14 cellular contexts compared by ENCODE assay signal in genomic region chr1:155177192-155177917, GRCh38. TPM values are rescaled to one million over a fixed set of nuclear protein-coding genes. Genes with fewer than 3 reads are reported as not detected.
A peak's percentile ranks its signal among the peaks of the same experiment; 100 is the strongest.
DNase-seq lines count a peak whose midpoint lies in the region; ATAC-seq and TF ChIP-seq lines count a peak whose summit lies in the region.
"Had no signal": no experiment of that assay in that cellular context is flagged by ENCODE, and none has a peak within 500 bp of the region (broad histone marks: within the 10 kb centered on the region; RNA-seq: fewer than 3 reads in every experiment).

No MANE protein-coding gene starts in this region.

- peaks cover 39% of the 10 kb centered on the region for H3K4me1 Mint-ChIP-seq in activated CD4-positive, alpha-beta T cell treated with anti-CD3 and anti-CD28 coated beads for 36 hours

- peaks cover 26% of the 10 kb centered on the region for H3K36me3 Mint-ChIP-seq in activated CD4-positive, alpha-beta T cell treated with anti-CD3 and anti-CD28 coated beads for 36 hours (ENCODE audit: low read depth)
- H3K36me3 Mint-ChIP-seq: natural killer cell had no signal

- POLR2A ChIA-PET in activated CD4-positive, alpha-beta T cell treated with anti-CD3 and anti-CD28 coated beads for 36 hours (lab: Charles Lee): interaction anchor here (1.2 kb wide), 1 partner anchor 17 kb away, joined by 3 read pairs; no protein-coding TSS in a partner anchor

- H3K4me3 Mint-ChIP-seq in activated CD4-positive, alpha-beta T cell treated with anti-CD3 and anti-CD28 coated beads for 36 hours: no peak overlapping the region
- H3K4me3 Mint-ChIP-seq: activated CD8-positive, alpha-beta T cell treated with anti-CD3 and anti-CD28 coated beads for 36 hours; activated naive CD8-positive, alpha-beta T cell treated with anti-CD3 and anti-CD28 coated beads, Interleukin-2, amount 50 U/mL, for 24 hours; HFFc6 had no signal

- no peak overlapping the region for H3K4me3 ChIP-seq in Peyer's patch
- H3K4me3 ChIP-seq in esophagus squamous epithelium: no peak overlapping the region
- H3K4me3 ChIP-seq: skin epidermis, thyroid gland had no signal

- H3K4me1 ChIP-seq in Peyer's patch (peaks cover 0 to 21% (median 11%) of the 10 kb centered on the region in 4 donors), esophagus squamous epithelium (peaks cover 23 to 52% (median 25%) of the 10 kb centered on the region in 3 donors)

- TF ChIP-seq CTCF in Peyer's patch (IDR thresholded peaks at IDR 0.05) (no peak), esophagus squamous epithelium (IDR thresholded peaks at IDR 0.05) (no peak)

- ATAC-seq in activated CD4-positive, alpha-beta T cell treated with anti-CD3 and anti-CD28 coated beads for 36 hours: no peak
- ATAC-seq in GM21381 (IDR thresholded peaks at IDR 0.05; ENCODE audit: unreplicated experiment) (no peak), GM18519 (IDR thresholded peaks at IDR 0.05; ENCODE audit: low FRiP score, unreplicated experiment) (no peak)

- H3K27ac Mint-ChIP-seq in activated CD4-positive, alpha-beta T cell treated with anti-CD3 and anti-CD28 coated beads for 36 hours: no peak overlapping the region
- H3K27ac Mint-ChIP-seq: activated CD8-positive, alpha-beta T cell treated with anti-CD3 and anti-CD28 coated beads for 36 hours; activated naive CD8-positive, alpha-beta T cell treated with anti-CD3 and anti-CD28 coated beads, Interleukin-2, amount 50 U/mL, for 24 hours; HFFc6 had no signal

- no peaks in the 10 kb centered on the region for H3K27me3 Mint-ChIP-seq in activated CD4-positive, alpha-beta T cell treated with anti-CD3 and anti-CD28 coated beads for 36 hours
- H3K27me3 Mint-ChIP-seq: activated CD8-positive, alpha-beta T cell treated with anti-CD3 and anti-CD28 coated beads for 36 hours had no signal

- H3K36me3 ChIP-seq in Peyer's patch (no peaks in the 10 kb centered on the region), esophagus squamous epithelium (no peaks in the 10 kb centered on the region)
- H3K36me3 ChIP-seq: thyroid gland had no signal

- intact Hi-C loops in activated CD4-positive, alpha-beta T cell treated with anti-CD3 and anti-CD28 coated beads for 36 hours (cut with DNase I, micrococcal nuclease): loop anchor here in 1 of 2 experiments (2.0 kb wide), 1 partner anchor 15 kb away; no protein-coding TSS in a partner anchor
- intact Hi-C loops in esophagus squamous epithelium (cut with DNase I): no loop called here

- H3K27me3 ChIP-seq in Peyer's patch: peaks cover 0 to 4% of the 10 kb centered on the region in 2 donors
- peaks cover 0 to 27% (median 0%) of the 10 kb centered on the region in 4 donors for H3K27me3 ChIP-seq in esophagus squamous epithelium

- H3K27ac ChIP-seq in Peyer's patch: no peak overlapping the region
- peak overlapping the region; percentile 47 to 73 (median 70) for H3K27ac ChIP-seq in esophagus squamous epithelium
- H3K27ac ChIP-seq: thyroid gland had no signal

- CTCF ChIA-PET in activated CD4-positive, alpha-beta T cell treated with anti-CD3 and anti-CD28 coated beads for 36 hours (lab: Charles Lee): interaction anchor here (0.7 to 6.6 kb wide), 7 partner anchors 10 to 210 kb away, joined by 3 to 72 read pairs (median 8); partner anchors contain the start of gene RUSC1

- 58 to 60% methylated on average over 6 to 8 of the region's 11 CpGs for WGBS in esophagus squamous epithelium, 2 donors

- peak; percentile 2 for DNase-seq in activated CD4-positive, alpha-beta T cell treated with anti-CD3 and anti-CD28 coated beads for 36 hours
- DNase-seq in activated CD4-positive, alpha-beta T cell treated with anti-CD3 and anti-CD28 coated beads, Interleukin-2, amount 50 U/mL, for 4 hours: no peak
- DNase-seq in Peyer's patch (peak in 2 of 3 donors; percentile 32 to 39), esophagus squamous epithelium (lab: John Stamatoyannopoulos, UW) (no peak), NCI-H524 treated with DMSO at 0.1 percent for 48 hours (lab: John Stamatoyannopoulos, UW) (no peak)
- peak; percentile 17 for DNase-seq in stimulated activated CD8-positive, alpha-beta memory T cell treated with anti-CD3 and anti-CD28 coated beads, Interleukin-4, amount 100 ng/mL, for 48 hours

- H3K9me3 ChIP-seq in Peyer's patch (no peaks in the 10 kb centered on the region), esophagus squamous epithelium (no peaks in the 10 kb centered on the region)
- H3K9me3 ChIP-seq: thyroid gland had no signal

- H3K9me3 Mint-ChIP-seq in activated CD4-positive, alpha-beta T cell treated with anti-CD3 and anti-CD28 coated beads for 36 hours (ENCODE audit: low read depth): no peaks in the 10 kb centered on the region
- H3K9me3 Mint-ChIP-seq: activated CD8-positive, alpha-beta T cell treated with anti-CD3 and anti-CD28 coated beads for 36 hours; activated naive CD8-positive, alpha-beta T cell treated with anti-CD3 and anti-CD28 coated beads, Interleukin-2, amount 50 U/mL, for 24 hours; HFFc6; natural killer cell had no signal

- no peak for TF ChIP-seq POLR2A in Peyer's patch (IDR thresholded peaks at IDR 0.05)
- no peak for TF ChIP-seq POLR2A in esophagus squamous epithelium (IDR thresholded peaks at IDR 0.05)

RNA-seq across cellular contexts. Expression of gene TRIM46, which starts 3.7 kb away (rescaled TPM):
- total RNA-seq in activated CD4-positive, alpha-beta T cell treated with anti-CD3 and anti-CD28 coated beads for 36 hours: 1 to 10 TPM; 6.3 to 6.9 TPM
- not detected for total RNA-seq in Peyer's patch
- total RNA-seq in esophagus squamous epithelium: under 1 TPM in 3 of 4 donors, not detected in 1; 0.30 to 0.53 (median 0.38) TPM

RNA-seq across cellular contexts. Expression of gene KRTCAP2, which starts 4.3 kb away (rescaled TPM):
- 100 to 1,000 TPM; 125 to 300 TPM for total RNA-seq in activated CD4-positive, alpha-beta T cell treated with anti-CD3 and anti-CD28 coated beads for 36 hours
- 100 to 1,000 TPM; 111 to 137 (median 117) TPM for total RNA-seq in Peyer's patch
- total RNA-seq in esophagus squamous epithelium: 100 to 1,000 TPM in 1 of 4 donors, 10 to 100 TPM in 3; 70.8 to 122 (median 73.8) TPM

RNA-seq across cellular contexts. Expression of gene THBS3, which starts 30.3 kb away (rescaled TPM):
- total RNA-seq in activated CD4-positive, alpha-beta T cell treated with anti-CD3 and anti-CD28 coated beads for 36 hours: 10 to 100 TPM; 12.8 to 13.7 TPM
- total RNA-seq in Peyer's patch (10 to 100 TPM; 15.9 to 58.6 (median 46.5) TPM), esophagus squamous epithelium (10 to 100 TPM in 3 of 4 donors, 1 to 10 TPM in 1; 8.7 to 18.5 (median 11.1) TPM)

RNA-seq across cellular contexts. Expression of gene MTX1, which starts 31.1 kb away (rescaled TPM):
- total RNA-seq in activated CD4-positive, alpha-beta T cell treated with anti-CD3 and anti-CD28 coated beads for 36 hours: 10 to 100 TPM; 52.8 to 52.9 TPM
- total RNA-seq in Peyer's patch (10 to 100 TPM; 33.2 to 45.2 (median 36.5) TPM), esophagus squamous epithelium (10 to 100 TPM; 34.0 to 59.1 (median 42.9) TPM)

RNA-seq across cellular contexts. Expression of gene DPM3, which starts 37.0 kb away (rescaled TPM):
- total RNA-seq in activated CD4-positive, alpha-beta T cell treated with anti-CD3 and anti-CD28 coated beads for 36 hours: 10 to 100 TPM; 29.8 to 34.3 TPM
- total RNA-seq in Peyer's patch (10 to 100 TPM; 33.5 to 89.2 (median 65.0) TPM), esophagus squamous epithelium (10 to 100 TPM; 33.1 to 67.7 (median 45.4) TPM)

Comparison
In these comparisons a context has a peak if more than half of its experiments do, and no peak if none do; other contexts are left out.
1. DNase-seq: peak in activated CD4-positive, alpha-beta T cell treated with anti-CD3 and anti-CD28 coated beads for 36 hours (single experiment), Peyer's patch (2 of 3) and stimulated activated CD8-positive, alpha-beta memory T cell treated with anti-CD3 and anti-CD28 coated beads, Interleukin-4, amount 100 ng/mL, for 48 hours (single experiment); none in activated CD4-positive, alpha-beta T cell treated with anti-CD3 and anti-CD28 coated beads, Interleukin-2, amount 50 U/mL, for 4 hours (0 of 2), esophagus squamous epithelium (single experiment) and NCI-H524 treated with DMSO at 0.1 percent for 48 hours (single experiment).
2. H3K27ac ChIP-seq: peak in esophagus squamous epithelium (4 of 4); none in Peyer's patch (0 of 4).